In genomic region chr17:63419949-63420867, GRCh38 we compare ENCODE assay signal across 15 cellular contexts. TPM values are rescaled to one million over a fixed set of nuclear protein-coding genes. Genes with fewer than 3 reads are reported as not detected.
DNase-seq lines count a peak whose midpoint lies in the region; ATAC-seq lines count a peak whose summit lies in the region.
"Had no signal": no experiment of that assay in that cellular context is flagged by ENCODE, and none has a peak within 500 bp of the region (broad histone marks: within the 10 kb centered on the region; RNA-seq: fewer than 3 reads in every experiment).

No MANE protein-coding gene starts in this region.

- H3K79me1 ChIP-seq in mesenchymal stem cell (replicated peaks; ENCODE audit: low read length, poor library complexity, severe bottlenecking): peaks cover 11% of the 10 kb centered on the region

- peaks cover 2% of the 10 kb centered on the region for H3K36me3 Mint-ChIP-seq in T-helper 17 cell (ENCODE audit: low read depth)
- H3K36me3 Mint-ChIP-seq in activated naive CD4-positive, alpha-beta T cell treated with anti-CD3 and anti-CD28 coated beads, Interleukin-2, amount 10 ng/mL, durations not matched to agents 7 days and 5 days: no peaks in the 10 kb centered on the region

- H3K4ac ChIP-seq in mesenchymal stem cell (ENCODE audit: low read depth in 1 of 2, low read length in 2 of 2): no peak overlapping the region

- H2BK12ac ChIP-seq in mesenchymal stem cell (ENCODE audit: low read length in 2 of 2): peak overlapping the region in 1 of 2 experiments; percentile 44

- H3K4me1 ChIP-seq in mesenchymal stem cell (ENCODE audit: control insufficient read depth, insufficient read depth, low read depth, low read length): no peaks in the 10 kb centered on the region

- no peak overlapping the region for H2BK15ac ChIP-seq in mesenchymal stem cell (ENCODE audit: low read depth, poor library complexity, severe bottlenecking)

- H3K27ac Mint-ChIP-seq in T-helper 17 cell: peak overlapping the region; percentile 71
- H3K27ac Mint-ChIP-seq in activated naive CD4-positive, alpha-beta T cell treated with anti-CD3 and anti-CD28 coated beads, Interleukin-2, amount 10 ng/mL, durations not matched to agents 7 days and 5 days: peak overlapping the region; percentile 83

- peak overlapping the region; percentile 13 for H4K8ac ChIP-seq in mesenchymal stem cell (ENCODE audit: low read length)

- H3K9ac ChIP-seq in mesenchymal stem cell (ENCODE audit: low read length): no peak overlapping the region

- no peak overlapping the region for H2AK5ac ChIP-seq in mesenchymal stem cell (ENCODE audit: low read length, severe bottlenecking)

- H3K4me2 ChIP-seq in mesenchymal stem cell (ENCODE audit: low read length, poor library complexity, severe bottlenecking): no peak overlapping the region

- peak overlapping the region; percentile 75 for H3K4me3 Mint-ChIP-seq in T-helper 17 cell
- H3K4me3 Mint-ChIP-seq in activated naive CD4-positive, alpha-beta T cell treated with anti-CD3 and anti-CD28 coated beads, Interleukin-2, amount 10 ng/mL, durations not matched to agents 7 days and 5 days: no peak overlapping the region

- H3K23ac ChIP-seq in mesenchymal stem cell (ENCODE audit: low read length in 2 of 2): no peak overlapping the region

- CTCF ChIA-PET in activated naive CD4-positive, alpha-beta T cell treated with anti-CD3 and anti-CD28 coated beads, Interleukin-2, amount 10 ng/mL, durations not matched to agents 7 days and 5 days (lab: Charles Lee): interaction anchor here (0.8 to 18.5 kb wide), 7 partner anchors 11 to 414 kb away, joined by 3 to 273 read pairs (median 3); no protein-coding TSS in a partner anchor

- no peaks in the 10 kb centered on the region for H3K9me3 Mint-ChIP-seq in activated naive CD4-positive, alpha-beta T cell treated with anti-CD3 and anti-CD28 coated beads, Interleukin-2, amount 10 ng/mL, durations not matched to agents 7 days and 5 days

- H3K14ac ChIP-seq in mesenchymal stem cell (ENCODE audit: low read length in 2 of 2): no peak overlapping the region

- no peak overlapping the region for H3K4me3 ChIP-seq in mesenchymal stem cell (ENCODE audit: insufficient read depth in 1 of 2, low read depth in 1 of 2, low read length in 2 of 2)
- H3K4me3 ChIP-seq: coronary artery, thoracic aorta had no signal

- DNase-seq in GF-D8 (lab: John Stamatoyannopoulos, UW) (peak; percentile 21), T-helper 17 cell (no peak), mesenchymal stem cell (no peak), C1 segment of cervical spinal cord (lab: John Stamatoyannopoulos, UW) (no peak), CD1c-positive myeloid dendritic cell (ENCODE audit: extremely low spot score) (no peak), kidney tubule cell (ENCODE audit: low spot score) (no peak)
- peak; percentile 78 for DNase-seq in activated naive CD4-positive, alpha-beta T cell treated with anti-CD3 and anti-CD28 coated beads, Interleukin-2, amount 10 ng/mL, durations not matched to agents 7 days and 5 days
- DNase-seq: IMR-90, NCI-H1436 treated with DMSO at 0.1 percent for 48 hours, NCI-H524 treated with DMSO at 0.1 percent for 48 hours, RPMI8226 had no signal

- peaks cover 16% of the 10 kb centered on the region for H3K4me1 Mint-ChIP-seq in T-helper 17 cell
- H3K4me1 Mint-ChIP-seq in activated naive CD4-positive, alpha-beta T cell treated with anti-CD3 and anti-CD28 coated beads, Interleukin-2, amount 10 ng/mL, durations not matched to agents 7 days and 5 days: peaks cover 32% of the 10 kb centered on the region

- no peak overlapping the region for H3K27ac ChIP-seq in mesenchymal stem cell (ENCODE audit: low read length, poor library complexity, severe bottlenecking)
- H3K27ac ChIP-seq: coronary artery, thoracic aorta had no signal

- no peak overlapping the region for H2BK5ac ChIP-seq in mesenchymal stem cell (ENCODE audit: low read depth, low read length, poor library complexity, severe bottlenecking)

- H3K27me3 Mint-ChIP-seq in T-helper 17 cell: no peaks in the 10 kb centered on the region
- H3K27me3 Mint-ChIP-seq in activated naive CD4-positive, alpha-beta T cell treated with anti-CD3 and anti-CD28 coated beads, Interleukin-2, amount 10 ng/mL, durations not matched to agents 7 days and 5 days: peaks cover 49% of the 10 kb centered on the region

- H3K27me3 ChIP-seq in mesenchymal stem cell (ENCODE audit: control insufficient read depth in 1 of 2, insufficient read depth in 1 of 2, low read length in 2 of 2): no peaks in the 10 kb centered on the region

- H4K91ac ChIP-seq in mesenchymal stem cell (ENCODE audit: low read length): no peak overlapping the region

- WGBS in mesenchymal stem cell: 96% methylated on average over 23 of the region's 23 CpGs

- no peak overlapping the region for H2AFZ ChIP-seq in mesenchymal stem cell (ENCODE audit: low read depth, low read length)

- H3K18ac ChIP-seq in mesenchymal stem cell (ENCODE audit: low read depth in 1 of 2, low read length in 2 of 2): no peak overlapping the region

- ATAC-seq in T-helper 17 cell (peak; percentile 87), GM18511 (IDR thresholded peaks at IDR 0.05; ENCODE audit: unreplicated experiment) (no peak)
- ATAC-seq: sciatic nerve had no signal

- H2BK120ac ChIP-seq in mesenchymal stem cell (ENCODE audit: low read depth, low read length): no peak overlapping the region

- H3K36me3 ChIP-seq in mesenchymal stem cell (ENCODE audit: control insufficient read depth in 1 of 2, insufficient read depth in 2 of 2, low read depth in 1 of 2, low read length in 2 of 2): peaks cover 66 to 84% of the 10 kb centered on the region in 2 experiments

- H3K9me3 ChIP-seq in T-helper 17 cell (ENCODE audit: control insufficient read depth, low read length, poor library complexity, severe bottlenecking) (no peaks in the 10 kb centered on the region), mesenchymal stem cell (ENCODE audit: control insufficient read depth, low read length) (no peaks in the 10 kb centered on the region)
- H3K9me3 ChIP-seq: thoracic aorta had no signal

RNA-seq across cellular contexts. Expression of gene CYB561, which starts 25.9 kb away (rescaled TPM):
- 10 to 100 TPM; 50.8 to 69.9 TPM for total RNA-seq in T-helper 17 cell
- polyA plus RNA-seq in mesenchymal stem cell (2013, experiment 1 of 2): 14.4 TPM
- polyA plus RNA-seq in mesenchymal stem cell (2013, experiment 2 of 2): 15.1 TPM

RNA-seq across cellular contexts. Expression of gene ACE, which starts 56.7 kb away (rescaled TPM):
- 10 to 100 TPM; 11.6 to 21.5 TPM for total RNA-seq in T-helper 17 cell
- polyA plus RNA-seq in mesenchymal stem cell (2013, experiment 1 of 2): 1.8 TPM
- polyA plus RNA-seq in mesenchymal stem cell (2013, experiment 2 of 2): 1.8 TPM

Comparison
In these comparisons a context has a peak if more than half of its experiments do, and no peak if none do; other contexts are left out.
1. DNase-seq: peak in GF-D8 (single experiment) and activated naive CD4-positive, alpha-beta T cell treated with anti-CD3 and anti-CD28 coated beads, Interleukin-2, amount 10 ng/mL, durations not matched to agents 7 days and 5 days (single experiment); none in T-helper 17 cell (0 of 3), mesenchymal stem cell (single experiment), C1 segment of cervical spinal cord (0 of 14), CD1c-positive myeloid dendritic cell (single experiment) and kidney tubule cell (single experiment).